ENCODE assay signal across 1 cellular context in the genomic region with DNA sequence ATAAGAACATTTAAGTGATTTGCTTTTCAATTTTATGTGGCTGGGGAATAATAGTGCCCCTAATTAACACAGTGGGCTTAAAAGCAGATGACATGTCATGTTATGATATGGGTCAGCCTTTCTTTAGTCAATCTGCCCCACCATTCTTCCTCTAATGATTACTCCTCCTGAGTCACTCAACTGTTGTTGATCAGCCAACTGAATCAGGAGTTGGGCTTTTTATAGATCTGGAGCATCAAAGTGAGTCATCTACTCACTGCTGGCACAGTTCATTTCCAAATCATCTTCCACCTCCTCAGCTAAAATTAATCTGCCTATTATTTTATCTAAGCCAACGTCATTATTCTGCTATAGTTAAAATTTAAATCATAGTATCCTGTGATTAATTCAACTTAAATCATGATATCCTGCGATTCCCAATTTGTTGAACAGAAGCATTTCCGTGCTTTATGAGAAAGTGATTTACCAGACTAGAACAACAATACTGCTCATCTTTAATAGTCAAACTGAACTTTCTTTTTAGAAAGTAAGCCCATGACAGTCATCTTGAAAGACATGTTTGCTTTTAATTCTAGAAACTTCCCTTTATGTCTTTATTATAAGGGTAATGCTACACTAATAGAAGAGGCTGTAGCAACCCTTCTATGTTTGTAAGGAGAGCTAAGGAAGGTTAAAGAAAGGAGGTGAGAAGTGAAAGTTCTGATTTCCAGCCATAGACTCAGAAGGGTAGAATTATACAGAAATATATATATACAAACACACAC.
TF ChIP-seq lines count a peak whose summit lies in the region.

No MANE protein-coding gene starts in this region.

TF ChIP-seq in SK-N-SH, 30 proteins besides CTCF, POLR2A, EP300 and RAD21 (continued from another document):
- TF ChIP-seq ZBTB33 (IDR thresholded peaks at IDR 0.05; ENCODE audit: borderline replicate concordance, low read depth), result no peak
- no peak for TF ChIP-seq MAX (IDR thresholded peaks at IDR 0.05; ENCODE audit: low read depth)
- TF ChIP-seq, protein P1, sequence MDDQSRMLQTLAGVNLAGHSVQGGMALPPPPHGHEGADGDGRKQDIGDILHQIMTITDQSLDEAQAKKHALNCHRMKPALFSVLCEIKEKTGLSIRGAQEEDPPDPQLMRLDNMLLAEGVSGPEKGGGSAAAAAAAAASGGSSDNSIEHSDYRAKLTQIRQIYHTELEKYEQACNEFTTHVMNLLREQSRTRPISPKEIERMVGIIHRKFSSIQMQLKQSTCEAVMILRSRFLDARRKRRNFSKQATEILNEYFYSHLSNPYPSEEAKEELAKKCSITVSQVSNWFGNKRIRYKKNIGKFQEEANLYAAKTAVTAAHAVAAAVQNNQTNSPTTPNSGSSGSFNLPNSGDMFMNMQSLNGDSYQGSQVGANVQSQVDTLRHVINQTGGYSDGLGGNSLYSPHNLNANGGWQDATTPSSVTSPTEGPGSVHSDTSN (IDR thresholded peaks at IDR 0.05), result no peak
- no peak for TF ChIP-seq YY1 (IDR thresholded peaks at IDR 0.05; ENCODE audit: low read depth)
